In genomic region chr18:74281011-74281638, GRCh38 we compare ENCODE assay signal across 1 cellular context.
TF ChIP-seq lines count a peak whose summit lies in the region.

No MANE protein-coding gene starts in this region.

TF ChIP-seq in WTC11, 78 proteins besides CTCF, POLR2A, EP300 and RAD21 (continued from another document):
- no peak for TF ChIP-seq PRDM15 (CRISPR knock-in tag; IDR thresholded peaks at IDR 0.05)
